In genomic region chr16:86899757-86900156, GRCh38 we compare ENCODE assay signal across 21 cellular contexts.
DNase-seq lines count a peak whose midpoint lies in the region; ATAC-seq and TF ChIP-seq lines count a peak whose summit lies in the region.
"Had no signal": no experiment of that assay in that cellular context is flagged by ENCODE, and none has a peak within 500 bp of the region (broad histone marks: within the 10 kb centered on the region; RNA-seq: fewer than 3 reads in every experiment).

No MANE protein-coding gene starts in this region.

- TF ChIP-seq EP300 in suprapubic skin (IDR thresholded peaks at IDR 0.05), result no peak

- TF ChIP-seq CTCF in brain microvascular endothelial cell (IDR thresholded peaks at IDR 0.05; ENCODE audit: low read depth, low read length, missing control alignments) (no peak), foreskin keratinocyte (conservative IDR thresholded peaks at IDR 0.05) (no peak), suprapubic skin (IDR thresholded peaks at IDR 0.05) (no peak)

- DNase-seq in Daoy (ENCODE audit: low read depth), result peak; percentile 52
- peak; percentile 62 for DNase-seq in M059J (ENCODE audit: low read depth)
- DNase-seq in brain microvascular endothelial cell, result peak; percentile 44
- DNase-seq in foreskin keratinocyte, result peak; percentile 71 to 89
- DNase-seq in NCI-H1436 treated with DMSO at 0.1 percent for 48 hours (lab: John Stamatoyannopoulos, UW), result no peak
- DNase-seq in C1 segment of cervical spinal cord (lab: John Stamatoyannopoulos, UW), result no peak
- DNase-seq in suprapubic skin (ENCODE audit: low spot score in 2 of 2), result no peak
- no peak for DNase-seq in MV-4-11 (lab: John Stamatoyannopoulos, UW)
- DNase-seq: activated CD8-positive, alpha-beta memory T cell treated with anti-CD3 and anti-CD28 coated beads, Interleukin-2, amount 10 ng/mL, durations not matched to agents 7 days and 5 days; activated naive CD8-positive, alpha-beta T cell treated with anti-CD3 and anti-CD28 coated beads, Interleukin-2, amount 50 U/mL, for 24 hours; KG1; left colon; NCI-H1092 treated with DMSO at 0.1 percent for 48 hours; NCI-H774; sigmoid colon; stimulated activated CD4-positive, alpha-beta T cell treated with anti-CD3 and anti-CD28 coated beads, Interleukin-1b, Interleukin-23, amount 100 ng/mL, for 48 hours; stomach had no signal

- H3K4me3 ChIP-seq in brain microvascular endothelial cell (ENCODE audit: low read depth, low read length) (no peak overlapping the region), suprapubic skin (no peak overlapping the region)
- H3K4me3 ChIP-seq: gastroesophageal sphincter, sigmoid colon, SK-N-MC, stomach had no signal

- H3K27me3 ChIP-seq in brain microvascular endothelial cell (replicated peaks) (no peaks in the 10 kb centered on the region), foreskin keratinocyte (no peaks in the 10 kb centered on the region), suprapubic skin (peaks cover 31% of the 10 kb centered on the region)

- peak; percentile 17 for ATAC-seq in foreskin keratinocyte
- ATAC-seq: activated CD8-positive, alpha-beta memory T cell treated with anti-CD3 and anti-CD28 coated beads, Interleukin-2, amount 10 ng/mL, durations not matched to agents 7 days and 5 days; activated naive CD8-positive, alpha-beta T cell treated with anti-CD3 and anti-CD28 coated beads, Interleukin-2, amount 50 U/mL, for 24 hours; activated T-helper 17 cell treated with anti-CD3 and anti-CD28 coated beads, Interleukin-2, amount 50 U/mL, for 72 hours; gastroesophageal sphincter; HCT116; left colon had no signal

- H3K4me1 ChIP-seq in foreskin keratinocyte, result no peaks in the 10 kb centered on the region
- no peaks in the 10 kb centered on the region for H3K4me1 ChIP-seq in suprapubic skin
- H3K4me1 ChIP-seq: gastroesophageal sphincter, sigmoid colon, stomach had no signal

- no peak for TF ChIP-seq POLR2A in suprapubic skin (IDR thresholded peaks at IDR 0.05)

- H3K27ac ChIP-seq in brain microvascular endothelial cell (peak overlapping the region; percentile 46), foreskin keratinocyte (no peak overlapping the region), suprapubic skin (no peak overlapping the region)
- H3K27ac ChIP-seq: gastroesophageal sphincter, sigmoid colon, SK-N-MC, stomach had no signal

- in situ Hi-C loops in brain microvascular endothelial cell (cut with HindIII; ENCODE audit: low pct_ligation_motif_present, low sequenced_read_pairs), result no loop called here

- no peaks in the 10 kb centered on the region for H3K9me3 ChIP-seq in suprapubic skin
- H3K9me3 ChIP-seq: gastroesophageal sphincter, sigmoid colon, stomach had no signal

- H3K36me3 ChIP-seq in brain microvascular endothelial cell (replicated peaks), result no peaks in the 10 kb centered on the region
- H3K36me3 ChIP-seq in suprapubic skin, result no peaks in the 10 kb centered on the region
- H3K36me3 ChIP-seq: gastroesophageal sphincter, sigmoid colon, stomach had no signal

- WGBS in suprapubic skin, result 74% methylated on average over 4 of the region's 4 CpGs

Comparison
In these comparisons a context has a peak if more than half of its experiments do, and no peak if none do; other contexts are left out.
1. DNase-seq: peak in Daoy (single experiment), M059J (single experiment), brain microvascular endothelial cell (single experiment) and foreskin keratinocyte (2 of 2); none in NCI-H1436 treated with DMSO at 0.1 percent for 48 hours (single experiment), C1 segment of cervical spinal cord (0 of 14), suprapubic skin (0 of 2) and MV-4-11 (single experiment).